In genomic region chr21:42343556-42343955, GRCh38 we compare ENCODE assay signal across 23 cellular contexts. TPM values are rescaled to one million over a fixed set of nuclear protein-coding genes. Genes with fewer than 3 reads are reported as not detected.
"Had no signal": no experiment of that assay in that cellular context is flagged by ENCODE, and none has a peak within 500 bp of the region (broad histone marks: within the 10 kb centered on the region; RNA-seq: fewer than 3 reads in every experiment).

No MANE protein-coding gene starts in this region.

- H3K27ac ChIP-seq: foreskin keratinocyte, left ventricle myocardium inferior, lower lobe of right lung, pancreas, psoas muscle, right lobe of liver, suprapubic skin, thyroid gland, upper lobe of left lung, vagina had no signal

- FAIRE-seq: endothelial cell of umbilical vein, kidney, pancreas had no signal

- DNase-seq: dermis blood vessel endothelial cell; erythroblast; foreskin keratinocyte; immature natural killer cell; kidney; left cardiac atrium; left ventricle myocardium inferior; lower lobe of right lung; natural killer cell; nucleus accumbens; pancreas; psoas muscle; retina; stimulated activated CD4-positive, alpha-beta T cell treated with anti-CD3 and anti-CD28 coated beads, Interleukin-15, amount 100 ng/mL, for 24 hours; stimulated activated CD4-positive, alpha-beta T cell treated with anti-CD3 and anti-CD28 coated beads, Interleukin-2, amount 100 ng/mL, for 24 hours; stimulated activated CD4-positive, alpha-beta T cell treated with anti-CD3 and anti-CD28 coated beads, Interleukin-4, amount 100 ng/mL, for 4 hours; stimulated activated naive CD4-positive, alpha-beta T cell treated with Interleukin-2 at 50 U/mL for 16 hours; thyroid gland; upper lobe of left lung had no signal

RNA-seq across cellular contexts. Expression of gene TFF2, which starts 7.2 kb away (rescaled TPM):
- polyA plus RNA-seq: endothelial cell of umbilical vein, foreskin keratinocyte, immature natural killer cell, psoas muscle had no signal

RNA-seq across cellular contexts. Expression of gene TFF1, which starts 22.8 kb away (rescaled TPM):
- polyA plus RNA-seq: endothelial cell of umbilical vein, foreskin keratinocyte, immature natural killer cell had no signal

RNA-seq across cellular contexts. Expression of gene TFF3, which starts 28.3 kb away (rescaled TPM):
- polyA plus RNA-seq: foreskin keratinocyte, immature natural killer cell had no signal

RNA-seq across cellular contexts. Expression of gene TMPRSS3, which starts 52.3 kb away (rescaled TPM):
- polyA plus RNA-seq: endothelial cell of umbilical vein, foreskin keratinocyte, psoas muscle had no signal
